1 cellular context compared by ENCODE assay signal in the genomic region with DNA sequence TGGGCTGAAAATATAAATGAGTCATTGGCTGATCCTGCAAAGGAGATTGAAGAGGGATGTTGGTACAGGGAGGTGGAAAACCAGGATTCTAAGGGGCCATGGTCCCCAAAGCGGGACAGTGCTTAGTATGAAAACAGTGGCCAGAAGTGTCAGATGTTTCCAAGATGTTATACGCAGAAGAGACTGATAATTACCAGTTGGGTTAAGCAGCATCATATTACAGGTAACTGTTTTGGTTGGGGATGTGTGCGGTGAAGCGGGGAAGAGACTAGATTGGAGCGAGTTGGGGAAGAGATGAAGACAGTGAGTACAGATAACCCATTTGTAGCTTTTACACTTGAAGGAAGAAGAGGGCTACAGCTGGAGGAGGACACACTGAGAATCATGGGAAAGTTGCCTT.
TF ChIP-seq lines count a peak whose summit lies in the region.

No MANE protein-coding gene starts in this region.

TF ChIP-seq in HEK293, 187 proteins besides CTCF, POLR2A, EP300 and RAD21 (continued from another document):
- TF ChIP-seq ZNF433 (tag by site-specific recombination; IDR thresholded peaks at IDR 0.05; ENCODE audit: low read depth) (no peak), KLF10 (tag by site-specific recombination; IDR thresholded peaks at IDR 0.05) (no peak), ZNF112 (tag by site-specific recombination; IDR thresholded peaks at IDR 0.05) (no peak), ZXDB (tag by site-specific recombination; IDR thresholded peaks at IDR 0.05) (no peak), ZNF843 (tag by site-specific recombination; IDR thresholded peaks at IDR 0.05) (no peak), ZBTB17 (tag by site-specific recombination; IDR thresholded peaks at IDR 0.05) (peak; percentile 89), MZF1 (tag by site-specific recombination; IDR thresholded peaks at IDR 0.05; ENCODE audit: borderline replicate concordance) (peak; percentile 91), SCRT1 (tag by site-specific recombination; IDR thresholded peaks at IDR 0.05; ENCODE audit: borderline replicate concordance) (no peak), SP7 (tag by site-specific recombination; IDR thresholded peaks at IDR 0.05) (peak; percentile 92), ZBTB48 (tag by site-specific recombination; IDR thresholded peaks at IDR 0.05) (0 out of 2 replicates have a peak, but pooled peaks have one; percentile 43), ZNF239 (tag by site-specific recombination; IDR thresholded peaks at IDR 0.05) (no peak), ZNF521 (tag by site-specific recombination; IDR thresholded peaks at IDR 0.05) (no peak), BCL11B (tag by site-specific recombination; IDR thresholded peaks at IDR 0.05; ENCODE audit: low read depth) (no peak), ZNF157 (tag by site-specific recombination; IDR thresholded peaks at IDR 0.05) (no peak), ZNF16 (tag by site-specific recombination; IDR thresholded peaks at IDR 0.05; ENCODE audit: low read depth) (no peak)
- TF ChIP-seq, protein P1, sequence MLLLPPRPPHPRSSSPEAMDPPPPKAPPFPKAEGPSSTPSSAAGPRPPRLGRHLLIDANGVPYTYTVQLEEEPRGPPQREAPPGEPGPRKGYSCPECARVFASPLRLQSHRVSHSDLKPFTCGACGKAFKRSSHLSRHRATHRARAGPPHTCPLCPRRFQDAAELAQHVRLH (tag by site-specific recombination; IDR thresholded peaks at IDR 0.05): no peak; the same call in 1 of the 2 replicates
- TF ChIP-seq, protein P2, sequence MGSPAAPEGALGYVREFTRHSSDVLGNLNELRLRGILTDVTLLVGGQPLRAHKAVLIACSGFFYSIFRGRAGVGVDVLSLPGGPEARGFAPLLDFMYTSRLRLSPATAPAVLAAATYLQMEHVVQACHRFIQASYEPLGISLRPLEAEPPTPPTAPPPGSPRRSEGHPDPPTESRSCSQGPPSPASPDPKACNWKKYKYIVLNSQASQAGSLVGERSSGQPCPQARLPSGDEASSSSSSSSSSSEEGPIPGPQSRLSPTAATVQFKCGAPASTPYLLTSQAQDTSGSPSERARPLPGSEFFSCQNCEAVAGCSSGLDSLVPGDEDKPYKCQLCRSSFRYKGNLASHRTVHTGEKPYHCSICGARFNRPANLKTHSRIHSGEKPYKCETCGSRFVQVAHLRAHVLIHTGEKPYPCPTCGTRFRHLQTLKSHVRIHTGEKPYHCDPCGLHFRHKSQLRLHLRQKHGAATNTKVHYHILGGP (tag by site-specific recombination; IDR thresholded peaks at IDR 0.05): no peak
